ENCODE assay signal across 7 cellular contexts in the genomic region with DNA sequence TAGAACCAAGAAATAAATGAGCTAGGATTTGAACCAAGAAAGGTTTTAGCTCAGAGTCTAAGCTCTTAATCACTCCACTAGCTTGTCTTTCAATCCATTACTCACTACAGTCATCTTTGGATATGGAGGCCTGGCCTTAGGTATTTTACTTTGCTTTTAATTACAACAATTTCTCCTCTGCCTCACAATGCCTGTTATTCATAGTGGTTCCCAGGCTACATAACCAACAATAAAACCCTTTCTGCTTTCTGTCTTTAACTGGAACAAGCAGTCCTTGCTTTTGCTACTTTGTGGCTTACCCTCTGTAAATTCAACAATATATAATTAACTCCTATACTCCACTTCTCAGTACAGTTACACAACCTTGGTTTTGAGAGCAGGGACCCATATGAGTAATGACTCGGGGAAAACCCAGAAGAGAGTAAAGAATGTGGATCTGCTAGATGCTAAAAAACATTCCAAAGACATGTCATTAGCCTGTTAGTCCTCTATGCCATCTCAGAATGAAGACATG.
DNase-seq lines count a peak whose midpoint lies in the region; ATAC-seq and TF ChIP-seq lines count a peak whose summit lies in the region.

No MANE protein-coding gene starts in this region.

- DNase-seq in T-helper 17 cell, result no peak
- DNase-seq in right lobe of liver, result no peak
- no peak for DNase-seq in colonic mucosa
- no peak for DNase-seq in cerebellum (ENCODE audit: low spot score)
- DNase-seq in erythroblast (lab: John Stamatoyannopoulos, UW), result no peak

- ATAC-seq in GM18909 (IDR thresholded peaks at IDR 0.05; ENCODE audit: poor library complexity, unreplicated experiment) (peak; percentile 84), HG02938 (IDR thresholded peaks at IDR 0.05; ENCODE audit: unreplicated experiment) (peak; percentile 90), T-helper 17 cell (peak; percentile 52), right lobe of liver (peak in 3 of 4 donors; percentile 14 to 67 (median 25))

- H3K27ac Mint-ChIP-seq in T-helper 17 cell, result peak overlapping the region; percentile 37

- no peak for TF ChIP-seq POLR2A in right lobe of liver (IDR thresholded peaks at IDR 0.05)
- TF ChIP-seq POLR2A in erythroblast (IDR thresholded peaks at IDR 0.05; ENCODE audit: low read length), result no peak

- TF ChIP-seq CTCF in right lobe of liver (IDR thresholded peaks at IDR 0.05) (no peak), colonic mucosa (IDR thresholded peaks at IDR 0.05) (no peak)

- intact Hi-C loops in right lobe of liver (cut with DNase I) (loop anchor here in 1 of 2 donors (5.0 kb wide), 1 partner anchor 85 kb away; no protein-coding TSS in a partner anchor), colonic mucosa (cut with DNase I) (no loop called here)

- H3K9me3 ChIP-seq in T-helper 17 cell (ENCODE audit: control insufficient read depth, low read length, poor library complexity, severe bottlenecking) (no peaks in the 10 kb centered on the region), right lobe of liver (no peaks in the 10 kb centered on the region), colonic mucosa (no peaks in the 10 kb centered on the region)

- no peaks in the 10 kb centered on the region for H3K27me3 Mint-ChIP-seq in T-helper 17 cell

- no peak overlapping the region for H3K9ac ChIP-seq in colonic mucosa (ENCODE audit: low read depth in 2 of 2, low read length in 2 of 2)

- H3K36me3 ChIP-seq in right lobe of liver (peaks cover 0 to 5% (median 0%) of the 10 kb centered on the region in 4 donors), colonic mucosa (no peaks in the 10 kb centered on the region)

- WGBS in right lobe of liver (ENCODE audit: insufficient coverage, low coverage, low lambda C conversion rate, missing lambda C conversion rate), result 59% methylated on average over 1 of the region's 1 CpG

- H3K4me1 Mint-ChIP-seq in T-helper 17 cell, result peaks cover 11% of the 10 kb centered on the region

- H3K27ac ChIP-seq in right lobe of liver, result no peak overlapping the region
- no peak overlapping the region for H3K27ac ChIP-seq in colonic mucosa

- no peak overlapping the region for H3K4me3 Mint-ChIP-seq in T-helper 17 cell

- H3K27me3 ChIP-seq in right lobe of liver (no peaks in the 10 kb centered on the region), colonic mucosa (no peaks in the 10 kb centered on the region)

- H3K4me1 ChIP-seq in right lobe of liver (peaks cover 0 to 4% (median 0%) of the 10 kb centered on the region in 4 donors), colonic mucosa (no peaks in the 10 kb centered on the region)

- H3K36me3 Mint-ChIP-seq in T-helper 17 cell (ENCODE audit: low read depth), result peaks cover 2% of the 10 kb centered on the region

- H3K4me3 ChIP-seq in right lobe of liver, result no peak overlapping the region
- no peak overlapping the region for H3K4me3 ChIP-seq in colonic mucosa

Comparison
In these comparisons a context has a peak if more than half of its experiments do, and no peak if none do; other contexts are left out.
1. ATAC-seq: peak in every context shown above with its lines; median percentile 90 in HG02938; 84 in GM18909; 52 in T-helper 17 cell; 25 in right lobe of liver.